ENCODE assay signal across 11 cellular contexts in the genomic region with DNA sequence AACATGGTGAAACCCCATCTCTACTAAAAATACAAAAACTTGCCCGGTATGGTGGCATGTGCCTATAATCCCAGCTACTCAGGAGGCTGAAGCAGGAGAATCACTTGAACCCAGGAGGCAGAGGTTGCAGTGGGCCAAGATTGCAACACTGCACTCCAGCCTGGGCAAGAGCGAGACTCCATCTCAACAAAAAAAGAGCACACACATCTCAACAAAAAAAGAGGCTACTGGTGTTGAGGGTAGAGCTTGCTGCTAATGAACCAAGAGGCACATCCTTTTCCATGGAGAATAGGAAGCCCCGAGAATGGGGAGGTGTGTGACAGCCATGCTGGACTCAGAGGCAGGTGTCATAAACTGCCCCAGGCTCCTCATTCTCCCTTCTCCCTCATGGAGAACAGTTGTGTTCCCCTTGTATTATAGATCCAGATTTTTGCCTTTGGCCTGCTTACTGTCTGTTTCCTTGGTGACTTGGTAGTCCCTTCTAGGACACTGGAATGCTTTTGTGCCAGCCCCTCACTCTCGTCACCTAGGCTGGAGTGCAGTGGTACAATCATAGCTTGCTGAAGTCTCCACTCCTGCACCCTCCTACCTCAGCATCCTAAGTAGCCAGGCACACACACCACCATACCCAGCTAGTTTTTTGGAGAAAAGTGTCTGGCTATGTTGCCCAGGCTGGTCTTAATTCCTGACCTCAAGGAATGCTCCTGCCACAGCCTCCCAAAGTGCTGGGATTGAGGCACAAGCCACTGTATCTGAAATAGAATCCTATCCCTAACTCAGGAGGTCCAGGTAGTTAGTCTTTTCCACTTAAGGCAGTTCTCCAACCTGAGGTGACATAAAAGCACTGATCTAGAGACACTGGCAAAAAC. TPM values are rescaled to one million over a fixed set of nuclear protein-coding genes. Genes with fewer than 3 reads are reported as not detected.
DNase-seq lines count a peak whose midpoint lies in the region; ATAC-seq and TF ChIP-seq lines count a peak whose summit lies in the region.
"Had no signal": no experiment of that assay in that cellular context is flagged by ENCODE, and none has a peak within 500 bp of the region (broad histone marks: within the 10 kb centered on the region; RNA-seq: fewer than 3 reads in every experiment).

No MANE protein-coding gene starts in this region.

- H3K4me1 ChIP-seq in IMR-90 (ENCODE audit: control insufficient read depth, insufficient read depth, low read length) (peaks cover 10% of the 10 kb centered on the region), neutrophil (ENCODE audit: control insufficient read depth in 1 of 2, insufficient read depth in 1 of 2, low read depth in 1 of 2, low read length in 1 of 2) (peaks cover 19 to 20% of the 10 kb centered on the region in 2 experiments)

- H3K36me3 ChIP-seq in IMR-90 (ENCODE audit: control insufficient read depth, insufficient read depth, low read length) (peaks cover 78% of the 10 kb centered on the region), neutrophil (peaks cover 83% of the 10 kb centered on the region), MG63 (peaks cover 89% of the 10 kb centered on the region)

- no peak overlapping the region for H2BK5ac ChIP-seq in IMR-90 (ENCODE audit: low read depth, low read length, poor library complexity, severe bottlenecking)

- H3K9me1 ChIP-seq in IMR-90 (ENCODE audit: insufficient read depth, low read length): peaks cover 16% of the 10 kb centered on the region

- TF ChIP-seq CTCF in IMR-90 (conservative IDR thresholded peaks at IDR 0.05; ENCODE audit: low read depth, low read length): no peak
- no peak for TF ChIP-seq CTCF in neutrophil (IDR thresholded peaks at IDR 0.05)
- no peak for TF ChIP-seq CTCF in glutamatergic neuron (IDR thresholded peaks at IDR 0.05; ENCODE audit: partially characterized antibody, unreplicated experiment)

- H3K36me3 Mint-ChIP-seq in T-helper 2 cell treated with Interferon-gamma antibody and Interleukin-4, amounts not matched to agents 5 μg/mL and 100 μg/mL, for 36 hours (ENCODE audit: low read depth): peaks cover 91% of the 10 kb centered on the region
- H3K36me3 Mint-ChIP-seq in activated T-helper 1 cell treated with anti-CD3 and anti-CD28 coated beads, Interleukin-12 subunit alpha, Interleukin-12 subunit beta, Interleukin-2, Interleukin-4 antibody, amounts not matched to agents 30 ng/mL and 10 ng/mL and 1 ng/mL, durations not matched to agents 14 hours and 24 hours and 36 hours (ENCODE audit: low read depth): peaks cover 87% of the 10 kb centered on the region
- H3K36me3 Mint-ChIP-seq in glutamatergic neuron (ENCODE audit: unreplicated experiment): peaks cover 16% of the 10 kb centered on the region

- in situ Hi-C loops in IMR-90 (cut with MboI; ENCODE audit: low sequenced_read_pairs): no loop called here

- intact Hi-C loops in IMR-90 (cut with micrococcal nuclease): no loop called here
- intact Hi-C loops in activated T-helper 1 cell treated with anti-CD3 and anti-CD28 coated beads, Interleukin-12 subunit alpha, Interleukin-12 subunit beta, Interleukin-2, Interleukin-4 antibody, amounts not matched to agents 30 ng/mL and 10 ng/mL and 1 ng/mL, durations not matched to agents 14 hours and 24 hours and 36 hours (cut with micrococcal nuclease): no loop called here

- H4K8ac ChIP-seq in IMR-90 (ENCODE audit: low read depth in 2 of 2, low read length in 2 of 2): 0 out of 4 replicates have a peak overlapping the region, but pooled peaks of 1 of the 2 experiments have one; percentile 5

- H3K27ac ChIP-seq in IMR-90 (ENCODE audit: insufficient read depth, low read length) (no peak overlapping the region), neutrophil (peak overlapping the region; percentile 8)

- H3K9me3 ChIP-seq in IMR-90 (ENCODE audit: control insufficient read depth, insufficient read depth, low read length) (peaks cover 16% of the 10 kb centered on the region), neutrophil (no peaks in the 10 kb centered on the region), MG63 (no peaks in the 10 kb centered on the region; the same call in 1 of the 2 replicates)

- peaks cover 72% of the 10 kb centered on the region for H4K20me1 ChIP-seq in IMR-90 (ENCODE audit: insufficient read depth, low read length)

- H3K27me3 ChIP-seq in IMR-90 (ENCODE audit: control insufficient read depth, insufficient read depth, low read length) (no peaks in the 10 kb centered on the region), neutrophil (no peaks in the 10 kb centered on the region), MG63 (no peaks in the 10 kb centered on the region; the same call in 1 of the 2 replicates)
- H3K27me3 ChIP-seq: stomach had no signal

- H4K5ac ChIP-seq in IMR-90 (ENCODE audit: low read depth, low read length): no peak overlapping the region

- no peak overlapping the region for H3K9ac ChIP-seq in IMR-90 (ENCODE audit: low read depth, low read length)

- H3K9me3 Mint-ChIP-seq in T-helper 2 cell treated with Interferon-gamma antibody and Interleukin-4, amounts not matched to agents 5 μg/mL and 100 μg/mL, for 36 hours: peaks cover 16% of the 10 kb centered on the region
- peaks cover 34% of the 10 kb centered on the region for H3K9me3 Mint-ChIP-seq in activated T-helper 1 cell treated with anti-CD3 and anti-CD28 coated beads, Interleukin-12 subunit alpha, Interleukin-12 subunit beta, Interleukin-2, Interleukin-4 antibody, amounts not matched to agents 30 ng/mL and 10 ng/mL and 1 ng/mL, durations not matched to agents 14 hours and 24 hours and 36 hours
- peaks cover 17% of the 10 kb centered on the region for H3K9me3 Mint-ChIP-seq in glutamatergic neuron (ENCODE audit: unreplicated experiment)

- H3K56ac ChIP-seq in IMR-90 (ENCODE audit: extremely low read depth, insufficient read depth, low read length): no peak overlapping the region

- no peak overlapping the region for H2BK20ac ChIP-seq in IMR-90 (ENCODE audit: low read depth, low read length)

- H2BK120ac ChIP-seq in IMR-90 (ENCODE audit: low read depth, low read length): no peak overlapping the region

- ATAC-seq in IMR-90 (ENCODE audit: low read depth) (no peak), HG02938 (IDR thresholded peaks at IDR 0.05; ENCODE audit: unreplicated experiment) (no peak)
- ATAC-seq: sciatic nerve had no signal

- H3K18ac ChIP-seq in IMR-90 (ENCODE audit: low read depth, low read length): no peak overlapping the region

- TF ChIP-seq RAD21 in IMR-90 (IDR thresholded peaks at IDR 0.05; ENCODE audit: low read length): no peak

- no peak for DNase-seq in T-helper 2 cell treated with Interferon-gamma antibody and Interleukin-4, amounts not matched to agents 5 μg/mL and 100 μg/mL, for 36 hours (ENCODE audit: low spot score)
- DNase-seq in T-helper 2 cell: no peak
- no peak for DNase-seq in IMR-90
- DNase-seq in activated T-helper 1 cell treated with anti-CD3 and anti-CD28 coated beads, Interleukin-12 subunit alpha, Interleukin-12 subunit beta, Interleukin-2, Interleukin-4 antibody, amounts not matched to agents 30 ng/mL and 10 ng/mL and 1 ng/mL, durations not matched to agents 14 hours and 24 hours and 36 hours (ENCODE audit: low spot score): no peak
- no peak for DNase-seq in glutamatergic neuron
- no peak for DNase-seq in MG63
- DNase-seq: NCI-H2081, stomach had no signal

- POLR2A ChIA-PET in IMR-90 (lab: Charles Lee; ENCODE audit: unreplicated experiment): no interaction called here

- H3K14ac ChIP-seq in IMR-90 (replicated peaks; ENCODE audit: low read depth, low read length): no peak overlapping the region

- no peak overlapping the region for H2BK15ac ChIP-seq in IMR-90 (ENCODE audit: low read depth, low read length)

- H2AK5ac ChIP-seq in IMR-90 (ENCODE audit: low read depth, low read length): no peak overlapping the region

- no peak overlapping the region for H3K23ac ChIP-seq in IMR-90 (ENCODE audit: low read depth, low read length)

- H3K27ac Mint-ChIP-seq in T-helper 2 cell treated with Interferon-gamma antibody and Interleukin-4, amounts not matched to agents 5 μg/mL and 100 μg/mL, for 36 hours: peak overlapping the region; percentile 10
- peak overlapping the region; percentile 61 for H3K27ac Mint-ChIP-seq in activated T-helper 1 cell treated with anti-CD3 and anti-CD28 coated beads, Interleukin-12 subunit alpha, Interleukin-12 subunit beta, Interleukin-2, Interleukin-4 antibody, amounts not matched to agents 30 ng/mL and 10 ng/mL and 1 ng/mL, durations not matched to agents 14 hours and 24 hours and 36 hours
- H3K27ac Mint-ChIP-seq in glutamatergic neuron (ENCODE audit: unreplicated experiment): no peak overlapping the region

- H2AFZ ChIP-seq in IMR-90 (replicated peaks; ENCODE audit: low read length, poor library complexity): no peak overlapping the region

- H3K4me2 ChIP-seq in IMR-90 (ENCODE audit: low read depth, low read length): no peak overlapping the region

- BruUV-seq in IMR-90 (replicated peaks; lab: Mats Ljungman, UMichigan): no TSS peak

- CTCF ChIA-PET in IMR-90 (lab: Yijun Ruan, JAX): interaction anchor here (0.5 kb wide), 1 partner anchor 26 kb away, joined by 3 read pairs; no protein-coding TSS in a partner anchor

- no peak overlapping the region for H4K91ac ChIP-seq in IMR-90 (ENCODE audit: insufficient read depth, low read depth, low read length)

- H3K4ac ChIP-seq in IMR-90 (ENCODE audit: low read depth, low read length): no peak overlapping the region

- dilution Hi-C loops in IMR-90 (cut with HindIII; ENCODE audit: low sequenced_read_pairs, unreplicated experiment): no loop called here

- H3K79me1 ChIP-seq in IMR-90 (ENCODE audit: low read depth in 1 of 2, low read length in 2 of 2): peaks cover 8 to 67% of the 10 kb centered on the region in 2 experiments

- H3K4me3 Mint-ChIP-seq in T-helper 2 cell treated with Interferon-gamma antibody and Interleukin-4, amounts not matched to agents 5 μg/mL and 100 μg/mL, for 36 hours: no peak overlapping the region
- peak overlapping the region; percentile 39 for H3K4me3 Mint-ChIP-seq in activated T-helper 1 cell treated with anti-CD3 and anti-CD28 coated beads, Interleukin-12 subunit alpha, Interleukin-12 subunit beta, Interleukin-2, Interleukin-4 antibody, amounts not matched to agents 30 ng/mL and 10 ng/mL and 1 ng/mL, durations not matched to agents 14 hours and 24 hours and 36 hours
- H3K4me3 Mint-ChIP-seq in glutamatergic neuron (ENCODE audit: unreplicated experiment): no peak overlapping the region

- H3K4me1 Mint-ChIP-seq in T-helper 2 cell treated with Interferon-gamma antibody and Interleukin-4, amounts not matched to agents 5 μg/mL and 100 μg/mL, for 36 hours (ENCODE audit: low read depth): peaks cover 28% of the 10 kb centered on the region
- H3K4me1 Mint-ChIP-seq in activated T-helper 1 cell treated with anti-CD3 and anti-CD28 coated beads, Interleukin-12 subunit alpha, Interleukin-12 subunit beta, Interleukin-2, Interleukin-4 antibody, amounts not matched to agents 30 ng/mL and 10 ng/mL and 1 ng/mL, durations not matched to agents 14 hours and 24 hours and 36 hours (ENCODE audit: low read depth): peaks cover 42% of the 10 kb centered on the region
- peaks cover 11% of the 10 kb centered on the region for H3K4me1 Mint-ChIP-seq in glutamatergic neuron (ENCODE audit: low read depth, unreplicated experiment)

- WGBS in IMR-90 (ENCODE audit: extremely low coverage in 2 of 2, insufficient read length in 1 of 2), 2 experiments: no CpG with 5 or more reads among the region's 4 CpGs

- H3K4me3 ChIP-seq in IMR-90 (ENCODE audit: insufficient read depth, low read depth, low read length) (no peak overlapping the region), neutrophil (ENCODE audit: low read depth in 1 of 2, low read length in 1 of 2) (no peak overlapping the region), MG63 (no peak overlapping the region)
- H3K4me3 ChIP-seq: stomach had no signal

- peak overlapping the region; percentile 58 for H2AK9ac ChIP-seq in IMR-90 (replicated peaks; ENCODE audit: low read depth, low read length, poor library complexity)

- peak; percentile 20; the same call in 1 of the 2 replicates for TF ChIP-seq POLR2A in IMR-90 (IDR thresholded peaks at IDR 0.05; ENCODE audit: low read depth, low read length)

- H3K27me3 Mint-ChIP-seq in T-helper 2 cell treated with Interferon-gamma antibody and Interleukin-4, amounts not matched to agents 5 μg/mL and 100 μg/mL, for 36 hours (ENCODE audit: low read depth): no peaks in the 10 kb centered on the region
- H3K27me3 Mint-ChIP-seq in activated T-helper 1 cell treated with anti-CD3 and anti-CD28 coated beads, Interleukin-12 subunit alpha, Interleukin-12 subunit beta, Interleukin-2, Interleukin-4 antibody, amounts not matched to agents 30 ng/mL and 10 ng/mL and 1 ng/mL, durations not matched to agents 14 hours and 24 hours and 36 hours (ENCODE audit: insufficient read depth): no peaks in the 10 kb centered on the region
- peaks cover 8% of the 10 kb centered on the region for H3K27me3 Mint-ChIP-seq in glutamatergic neuron (ENCODE audit: unreplicated experiment)

RNA-seq across cellular contexts. Expression of a gene that starts 5.1 kb away (rescaled TPM):
- total RNA-seq in IMR-90 (2012; rRNA removed) (1,864 and 2,290 TPM in 2 replicates), glutamatergic neuron (ENCODE audit: unreplicated experiment) (475 TPM)
- 2,087 and 2,379 TPM in 2 replicates for polyA plus RNA-seq in IMR-90 (2012; rRNA removed)
- polyA plus RNA-seq in IMR-90 (2012; cell fraction: cytosol; rRNA removed): 1,664 and 3,657 TPM in 2 replicates
- 762 and 905 TPM in 2 replicates for polyA plus RNA-seq in IMR-90 (2012; cell fraction: nucleus; rRNA removed; ENCODE audit: low replicate concordance)
- 1,157 and 1,162 TPM in 2 replicates for total RNA-seq in activated T-helper 1 cell treated with anti-CD3 and anti-CD28 coated beads, Interleukin-12 subunit alpha, Interleukin-12 subunit beta, Interleukin-2, Interleukin-4 antibody, amounts not matched to agents 30 ng/mL and 10 ng/mL and 1 ng/mL, durations not matched to agents 14 hours and 24 hours and 36 hours
- 2,095 and 2,469 TPM in 2 replicates for total RNA-seq in MG63 (2014; rRNA removed; shearing (Covaris generic); ENCODE audit: low replicate concordance)

RNA-seq across cellular contexts. Expression of a gene that starts 5.2 kb away (rescaled TPM):
- 3.0 and 3.3 TPM in 2 replicates for total RNA-seq in IMR-90 (2012; rRNA removed)
- polyA plus RNA-seq in IMR-90 (2012; rRNA removed): 8.0 and 9.3 TPM in 2 replicates
- polyA plus RNA-seq in IMR-90 (2012; cell fraction: cytosol; rRNA removed): 8.0 and 10.1 TPM in 2 replicates
- polyA plus RNA-seq in IMR-90 (2012; cell fraction: nucleus; rRNA removed; ENCODE audit: low replicate concordance): 29.5 and 53.3 TPM in 2 replicates
- 23.8 and 25.8 TPM in 2 replicates for total RNA-seq in activated T-helper 1 cell treated with anti-CD3 and anti-CD28 coated beads, Interleukin-12 subunit alpha, Interleukin-12 subunit beta, Interleukin-2, Interleukin-4 antibody, amounts not matched to agents 30 ng/mL and 10 ng/mL and 1 ng/mL, durations not matched to agents 14 hours and 24 hours and 36 hours
- 38.0 TPM for total RNA-seq in glutamatergic neuron (ENCODE audit: unreplicated experiment)
- 8.3 and 21.6 TPM in 2 replicates for total RNA-seq in MG63 (2014; rRNA removed; shearing (Covaris generic); ENCODE audit: low replicate concordance)

RNA-seq across cellular contexts. Expression of a gene that starts 21.9 kb away (rescaled TPM):
- total RNA-seq in IMR-90 (2012; rRNA removed) (13.9 and 15.4 TPM in 2 replicates), glutamatergic neuron (ENCODE audit: unreplicated experiment) (10.0 TPM)
- 5.3 and 5.6 TPM in 2 replicates for polyA plus RNA-seq in IMR-90 (2012; rRNA removed)
- 2.4 and 4.0 TPM in 2 replicates for polyA plus RNA-seq in IMR-90 (2012; cell fraction: cytosol; rRNA removed)
- 9.5 and 14.4 TPM in 2 replicates for polyA plus RNA-seq in IMR-90 (2012; cell fraction: nucleus; rRNA removed; ENCODE audit: low replicate concordance)
- 21.7 and 23.1 TPM in 2 replicates for total RNA-seq in activated T-helper 1 cell treated with anti-CD3 and anti-CD28 coated beads, Interleukin-12 subunit alpha, Interleukin-12 subunit beta, Interleukin-2, Interleukin-4 antibody, amounts not matched to agents 30 ng/mL and 10 ng/mL and 1 ng/mL, durations not matched to agents 14 hours and 24 hours and 36 hours
- total RNA-seq in MG63 (2014; rRNA removed; shearing (Covaris generic); ENCODE audit: low replicate concordance): 3.3 and 4.4 TPM in 2 replicates

RNA-seq across cellular contexts. Expression of a gene that starts 49.1 kb away (rescaled TPM):
- 6.4 and 9.0 TPM in 2 replicates for total RNA-seq in IMR-90 (2012; rRNA removed)
- polyA plus RNA-seq in IMR-90 (2012; rRNA removed): 12.0 and 13.2 TPM in 2 replicates
- 4.0 and 12.6 TPM in 2 replicates for polyA plus RNA-seq in IMR-90 (2012; cell fraction: cytosol; rRNA removed)
- 17.6 and 48.8 TPM in 2 replicates for polyA plus RNA-seq in IMR-90 (2012; cell fraction: nucleus; rRNA removed; ENCODE audit: low replicate concordance)
- total RNA-seq in activated T-helper 1 cell treated with anti-CD3 and anti-CD28 coated beads, Interleukin-12 subunit alpha, Interleukin-12 subunit beta, Interleukin-2, Interleukin-4 antibody, amounts not matched to agents 30 ng/mL and 10 ng/mL and 1 ng/mL, durations not matched to agents 14 hours and 24 hours and 36 hours: 10.4 and 11.6 TPM in 2 replicates
- total RNA-seq in glutamatergic neuron (ENCODE audit: unreplicated experiment): 30.6 TPM
- 10.8 and 14.2 TPM in 2 replicates for total RNA-seq in MG63 (2014; rRNA removed; shearing (Covaris generic); ENCODE audit: low replicate concordance)
